In the genomic region with DNA sequence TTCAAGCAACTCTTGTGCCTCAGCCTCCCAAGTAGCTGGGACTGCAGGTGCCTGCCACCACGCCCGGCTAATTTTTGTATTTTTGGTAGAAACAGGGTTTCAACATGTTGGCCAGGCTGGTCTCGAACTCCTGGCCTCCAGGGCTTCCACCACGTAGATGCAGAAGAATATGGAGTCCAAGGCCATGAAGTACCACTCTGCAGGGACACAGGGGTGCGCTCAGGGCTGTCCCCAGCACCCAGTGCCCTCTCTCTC, we compare ENCODE assay signal across 7 cellular contexts. TPM values are rescaled to one million over a fixed set of nuclear protein-coding genes. Genes with fewer than 3 reads are reported as not detected.
"Had no signal": no experiment of that assay in that cellular context is flagged by ENCODE, and none has a peak within 500 bp of the region (broad histone marks: within the 10 kb centered on the region; RNA-seq: fewer than 3 reads in every experiment).

No MANE protein-coding gene starts in this region.

RNA-seq across cellular contexts. Expression of gene CATSPER1, which starts 3.2 kb away (rescaled TPM):
- total RNA-seq: OCI-LY7, Peyer's patch, Right ventricle myocardium inferior had no signal

RNA-seq across cellular contexts. Expression of gene CST6, which starts 11.3 kb away (rescaled TPM):
- total RNA-seq: MCF 10A, OCI-LY7, Peyer's patch, Right ventricle myocardium inferior, SJCRH30 had no signal

RNA-seq across cellular contexts. Expression of gene GAL3ST3, which starts 25.8 kb away (rescaled TPM):
- total RNA-seq: MCF 10A, OCI-LY7, PC-3, Peyer's patch, RPMI7951, SJCRH30 had no signal
